In genomic region chr19:10928563-10929401, GRCh38 we compare ENCODE assay signal across 8 cellular contexts. TPM values are rescaled to one million over a fixed set of nuclear protein-coding genes. Genes with fewer than 3 reads are reported as not detected.
DNase-seq lines count a peak whose midpoint lies in the region; ATAC-seq, FAIRE-seq and TF ChIP-seq lines count a peak whose summit lies in the region.

Gene TIMM29 (plus strand): TSS chr19:10928811. CDS start chr19:10928823, 12 bp downstream.
Gene YIPF2 (minus strand): TSS chr19:10928639. CDS start chr19:10928410, 229 bp downstream.

- 1% methylated on average over 54 to 96 of the region's 96 CpGs for WGBS in psoas muscle, 3 donors

- no peaks in the 10 kb centered on the region for H3K27me3 ChIP-seq in right atrium auricular region
- H3K27me3 ChIP-seq in psoas muscle (ENCODE audit: insufficient read depth in 3 of 3, low read length in 2 of 3) = no peaks in the 10 kb centered on the region

- H3K4me3 ChIP-seq in right atrium auricular region (peak within 1 kb of the TSS; percentile 68 to 99), psoas muscle (peak within 1 kb of the TSS; percentile 99)

- H3K27ac Mint-ChIP-seq in T-helper 17 cell = peak within 1 kb of the TSS; percentile 85

- H3K36me3 ChIP-seq in right atrium auricular region (peaks cover 9% of the 10 kb centered on the region), psoas muscle (ENCODE audit: insufficient read depth in 1 of 2, low read depth in 1 of 2) (peaks cover 2 to 39% of the 10 kb centered on the region in 2 donors)

- H3K4me1 ChIP-seq in right atrium auricular region (peaks cover 0 to 21% of the 10 kb centered on the region in 2 donors), psoas muscle (peaks cover 26% of the 10 kb centered on the region)

- intact Hi-C loops in psoas muscle (cut with DNase I) = loop anchor here in 1 of 2 donors (5.0 kb wide), 1 partner anchor 51 kb away; no protein-coding TSS in a partner anchor

- peak in 1 of 2 donors; percentile 4 for TF ChIP-seq CTCF in right atrium auricular region (IDR thresholded peaks at IDR 0.05)
- TF ChIP-seq CTCF in psoas muscle (IDR thresholded peaks at IDR 0.05) = no peak

- peak; percentile 97 for DNase-seq in GM12892 (ENCODE audit: insufficient read length)
- peak; percentile 94 for DNase-seq in NCI-H1694 treated with DMSO at 0.1 percent for 48 hours (lab: John Stamatoyannopoulos, UW)
- DNase-seq in T-helper 17 cell = peak; percentile 80 to 88 (median 87)
- DNase-seq in right atrium auricular region (ENCODE audit: low spot score) = peak; percentile 98
- DNase-seq in psoas muscle = peak; percentile 97 to 98
- peak; percentile 94 for DNase-seq in urothelium cell line (ENCODE audit: low spot score)

- H3K27ac ChIP-seq in angular gyrus (ENCODE audit: low read depth, low read length) (peak within 1 kb of the TSS; percentile 73), right atrium auricular region (peak within 1 kb of the TSS; percentile 87 to 95), psoas muscle (peak within 1 kb of the TSS; percentile 84)

- no peaks in the 10 kb centered on the region for H3K36me3 Mint-ChIP-seq in T-helper 17 cell (ENCODE audit: low read depth)

- peak; percentile 61 for TF ChIP-seq POLR2A in GM12892 (IDR thresholded peaks at IDR 0.05; ENCODE audit: low read depth, low read length)

- peaks cover 11% of the 10 kb centered on the region for H3K4me1 Mint-ChIP-seq in T-helper 17 cell

- peak; percentile 89 for FAIRE-seq in GM12892 (lab: Jason Lieb, UNC)
- FAIRE-seq in urothelium cell line (lab: Jason Lieb, UNC) = no peak

- ATAC-seq in HG02884 (IDR thresholded peaks at IDR 0.05; ENCODE audit: unreplicated experiment) (peak; percentile 87), T-helper 17 cell (peak; percentile 92), psoas muscle (peak; percentile 91 to 94 (median 92))

- H3K9me3 ChIP-seq in T-helper 17 cell (ENCODE audit: control insufficient read depth, low read length, poor library complexity, severe bottlenecking) (no peaks in the 10 kb centered on the region), right atrium auricular region (no peaks in the 10 kb centered on the region), psoas muscle (no peaks in the 10 kb centered on the region)

- no peaks in the 10 kb centered on the region for H3K27me3 Mint-ChIP-seq in T-helper 17 cell

- H3K4me3 Mint-ChIP-seq in T-helper 17 cell = peak within 1 kb of the TSS; percentile 94

RNA-seq across cellular contexts. Expression of gene TIMM29, which starts in this region (rescaled TPM):
- 12.4 TPM for polyA plus RNA-seq in GM12892 (2012; ENCODE audit: missing spikeins)
- total RNA-seq in T-helper 17 cell = 10 to 100 TPM; 17.1 to 21.0 TPM
- 10 to 100 TPM; 16.5 to 22.0 TPM for total RNA-seq in right atrium auricular region
- 10 to 100 TPM; 12.9 to 24.2 (median 17.0) TPM for total RNA-seq in psoas muscle
- 10 to 100 TPM; 17.1 to 29.0 (median 20.2) TPM for polyA plus RNA-seq in psoas muscle

RNA-seq across cellular contexts. Expression of gene YIPF2, which starts in this region (rescaled TPM):
- polyA plus RNA-seq in GM12892 (2012; ENCODE audit: missing spikeins) = 16.5 TPM
- total RNA-seq in T-helper 17 cell (10 to 100 TPM; 19.5 to 19.8 TPM), right atrium auricular region (10 to 100 TPM; 23.4 to 34.3 TPM), psoas muscle (10 to 100 TPM; 12.1 to 18.0 (median 16.7) TPM)
- polyA plus RNA-seq in psoas muscle = 10 to 100 TPM; 13.7 to 18.5 (median 18.1) TPM

Comparison
In these comparisons a context has a peak if more than half of its experiments do, and no peak if none do; other contexts are left out.
1. Peak in every context shown above with its lines: DNase-seq, ATAC-seq, H3K4me3 ChIP-seq and H3K27ac ChIP-seq.